6 cellular contexts compared by ENCODE assay signal in genomic region chr12:49345048-49345839, GRCh38. TPM values are rescaled to one million over a fixed set of nuclear protein-coding genes. Genes with fewer than 3 reads are reported as not detected.
DNase-seq lines count a peak whose midpoint lies in the region; TF ChIP-seq lines count a peak whose summit lies in the region.

No MANE protein-coding gene starts in this region.

- H3K4me1 ChIP-seq in left ventricle myocardium inferior = peaks cover 61% of the 10 kb centered on the region
- peaks cover 43 to 70% (median 49%) of the 10 kb centered on the region in 4 donors for H3K4me1 ChIP-seq in transverse colon

- no peak for TF ChIP-seq POLR2A in transverse colon (IDR thresholded peaks at IDR 0.05)

- H3K27ac ChIP-seq in left ventricle myocardium inferior (replicated peaks) (no peak overlapping the region), transverse colon (no peak overlapping the region)

- TF ChIP-seq CTCF in left ventricle myocardium inferior (IDR thresholded peaks at IDR 0.05; ENCODE audit: borderline replicate concordance) (no peak), transverse colon (IDR thresholded peaks at IDR 0.05) (no peak)

- no peaks in the 10 kb centered on the region for H3K9me3 ChIP-seq in left ventricle myocardium inferior (replicated peaks)
- no peaks in the 10 kb centered on the region for H3K9me3 ChIP-seq in transverse colon

- 1% methylated on average over 63 of the region's 71 CpGs; no CpG with 5 or more reads in 1 of the 2 donors for WGBS in transverse colon (ENCODE audit: low coverage in 1 of 2), 2 donors

- no peaks in the 10 kb centered on the region for H3K36me3 ChIP-seq in left ventricle myocardium inferior
- no peaks in the 10 kb centered on the region for H3K36me3 ChIP-seq in transverse colon

- in situ Hi-C loops in transverse colon (cut with MboI; ENCODE audit: low pct_ligation_motif_present in 1 of 4, low pct_unique_long_range_greater_than_20kb in 1 of 4, low sequenced_read_pairs in 3 of 4) = loop anchor here in 1 of 4 donors (10.0 kb wide), 1 partner anchor 170 kb away; no protein-coding TSS in a partner anchor

- H3K4me3 ChIP-seq in left ventricle myocardium inferior (peak overlapping the region; percentile 63), transverse colon (peak overlapping the region; percentile 9 to 52 (median 24))

- DNase-seq in GM03348 (ENCODE audit: low spot score) (peak; percentile 50), NCI-H748 treated with DMSO at 0.1 percent for 48 hours (lab: John Stamatoyannopoulos, UW) (peak; percentile 16), left ventricle myocardium inferior (no peak), transverse colon (peak; percentile 24), DMS153 treated with DMSO at 0.1 percent for 48 hours (lab: John Stamatoyannopoulos, UW; ENCODE audit: unreplicated experiment) (no peak), OCI-M1 (lab: John Stamatoyannopoulos, UW) (no peak)

- TF ChIP-seq EP300 in transverse colon (IDR thresholded peaks at IDR 0.05; ENCODE audit: low read depth) = no peak

- peaks cover 100% of the 10 kb centered on the region for H3K27me3 ChIP-seq in left ventricle myocardium inferior (ENCODE audit: low read depth)
- peaks cover 88% of the 10 kb centered on the region for H3K27me3 ChIP-seq in transverse colon

- intact Hi-C loops in left ventricle myocardium inferior (cut with micrococcal nuclease) (no loop called here), transverse colon (cut with DNase I; ENCODE audit: low total_unique reads) (loop anchor here (5.0 kb wide), 1 partner anchor 172 kb away; no protein-coding TSS in a partner anchor)

RNA-seq across cellular contexts. Expression of gene DNAJC22, which starts 1.4 kb away (rescaled TPM):
- total RNA-seq in left ventricle myocardium inferior (0.08 TPM), transverse colon (10 to 100 TPM; 25.4 to 43.8 (median 39.2) TPM)

RNA-seq across cellular contexts. Expression of gene C1QL4, which starts 8.3 kb away (rescaled TPM):
- total RNA-seq in left ventricle myocardium inferior (not detected), transverse colon (not detected)

RNA-seq across cellular contexts. Expression of gene SPATS2, which starts 22.0 kb away (rescaled TPM):
- total RNA-seq in left ventricle myocardium inferior (5.9 TPM), transverse colon (10 to 100 TPM; 10.5 to 39.3 (median 21.0) TPM)

RNA-seq across cellular contexts. Expression of gene TROAP, which starts 22.2 kb away (rescaled TPM):
- total RNA-seq in left ventricle myocardium inferior (0.66 TPM), transverse colon (100 to 1,000 TPM in 1 of 4 donors, 1 to 10 TPM in 3; 1.1 to 100 (median 2.7) TPM)

RNA-seq across cellular contexts. Expression of gene PRPH, which starts 50.3 kb away (rescaled TPM):
- total RNA-seq in left ventricle myocardium inferior (not detected), transverse colon (10 to 100 TPM in 2 of 4 donors, 1 to 10 TPM in 2; 7.9 to 18.7 (median 10.5) TPM)

Comparison
In these comparisons a context has a peak if more than half of its experiments do, and no peak if none do; other contexts are left out.
1. DNase-seq: peak in GM03348 (single experiment), NCI-H748 treated with DMSO at 0.1 percent for 48 hours (single experiment) and transverse colon (single experiment); none in left ventricle myocardium inferior (single experiment), DMS153 treated with DMSO at 0.1 percent for 48 hours (single experiment) and OCI-M1 (single experiment).
2. RNA of gene DNAJC22, which starts 1.4 kb away (total RNA-seq): 25.4 to 43.8 TPM in transverse colon; 0.08 TPM in left ventricle myocardium inferior (single experiment); every median in the first group is over 10 times any median in the second.